15 cellular contexts compared by ENCODE assay signal in the genomic region with DNA sequence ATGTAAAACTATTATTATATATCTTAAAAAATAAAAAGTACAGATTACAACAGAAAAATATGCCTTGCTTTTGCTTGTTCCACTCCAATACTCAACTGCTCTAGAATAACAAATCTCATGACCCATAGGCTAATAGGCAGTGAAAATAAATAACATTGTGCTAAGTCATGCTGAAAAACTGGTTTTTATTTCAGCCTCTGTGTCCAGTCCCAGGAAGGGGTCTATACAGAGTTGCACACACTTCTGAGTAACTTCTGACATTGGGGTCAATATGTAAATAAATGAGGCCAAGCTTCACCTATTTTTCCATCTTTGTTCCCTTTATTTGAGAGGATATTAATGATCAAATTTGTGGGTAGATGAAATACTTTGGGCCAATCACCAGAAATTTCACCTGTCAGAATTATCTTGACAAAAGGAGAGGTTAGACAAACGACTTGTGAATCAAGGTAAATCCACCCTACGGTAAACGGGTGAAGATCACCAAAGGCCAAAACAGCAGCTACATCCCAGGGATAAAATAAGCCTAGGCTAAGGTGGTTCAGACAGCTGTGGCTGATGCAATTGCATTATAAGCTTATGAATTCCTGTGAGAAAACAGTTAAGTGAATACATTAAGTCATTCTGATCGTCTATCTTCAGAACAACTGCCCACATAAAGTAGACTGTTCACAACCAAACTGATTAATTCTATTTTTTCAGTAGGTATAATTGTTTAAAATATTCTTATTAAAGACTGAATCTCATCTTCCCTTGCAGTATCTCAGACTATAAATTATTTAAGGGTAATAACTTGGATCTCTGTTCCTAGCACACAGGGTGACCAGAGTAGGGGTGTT.
A peak's percentile ranks its signal among the peaks of the same experiment; 100 is the strongest.
DNase-seq lines count a peak whose midpoint lies in the region; ATAC-seq, FAIRE-seq and TF ChIP-seq lines count a peak whose summit lies in the region.
"Had no signal": no experiment of that assay in that cellular context is flagged by ENCODE, and none has a peak within 500 bp of the region (broad histone marks: within the 10 kb centered on the region; RNA-seq: fewer than 3 reads in every experiment).

No MANE protein-coding gene starts in this region.

- peaks cover 25 to 71% (median 57%) of the 10 kb centered on the region in 3 donors for H3K4me1 ChIP-seq in esophagus squamous epithelium

- H3K4me3 Mint-ChIP-seq in activated naive CD8-positive, alpha-beta T cell treated with anti-CD3 and anti-CD28 coated beads for 36 hours: no peak overlapping the region
- H3K4me3 Mint-ChIP-seq: activated CD8-positive, alpha-beta T cell treated with anti-CD3 and anti-CD28 coated beads for 36 hours; activated naive CD8-positive, alpha-beta T cell; CD14-positive monocyte had no signal

- no peak for TF ChIP-seq POLR2A in esophagus squamous epithelium (IDR thresholded peaks at IDR 0.05)

- 32 to 55% methylated on average over 4 of the region's 4 CpGs for WGBS in esophagus squamous epithelium, 2 donors

- peak overlapping the region; percentile 54 to 78 (median 68) for H3K27ac ChIP-seq in esophagus squamous epithelium

- no peak overlapping the region for H3K4me3 ChIP-seq in esophagus squamous epithelium

- TF ChIP-seq CTCF in esophagus squamous epithelium (IDR thresholded peaks at IDR 0.05): no peak

- ATAC-seq in GM18870 (IDR thresholded peaks at IDR 0.05; ENCODE audit: unreplicated experiment): no peak
- ATAC-seq: activated CD8-positive, alpha-beta T cell treated with anti-CD3 and anti-CD28 coated beads for 36 hours had no signal

- peaks cover 3% of the 10 kb centered on the region for H3K36me3 Mint-ChIP-seq in activated naive CD8-positive, alpha-beta T cell treated with anti-CD3 and anti-CD28 coated beads for 36 hours

- H3K27me3 ChIP-seq in esophagus squamous epithelium: no peaks in the 10 kb centered on the region

- H3K36me3 ChIP-seq in esophagus squamous epithelium: peaks cover 0 to 13% (median 0%) of the 10 kb centered on the region in 3 donors

- peak; percentile 30 for FAIRE-seq in RCC 7860 (lab: Jason Lieb, UNC)
- FAIRE-seq: endometrium had no signal

- no peaks in the 10 kb centered on the region for H3K27me3 Mint-ChIP-seq in activated naive CD8-positive, alpha-beta T cell treated with anti-CD3 and anti-CD28 coated beads for 36 hours
- H3K27me3 Mint-ChIP-seq: activated CD8-positive, alpha-beta T cell treated with anti-CD3 and anti-CD28 coated beads for 36 hours; activated naive CD8-positive, alpha-beta T cell had no signal

- H3K27ac Mint-ChIP-seq in activated naive CD8-positive, alpha-beta T cell treated with anti-CD3 and anti-CD28 coated beads for 36 hours: no peak overlapping the region
- H3K27ac Mint-ChIP-seq: activated CD8-positive, alpha-beta T cell treated with anti-CD3 and anti-CD28 coated beads for 36 hours; activated naive CD8-positive, alpha-beta T cell; CD14-positive monocyte had no signal

- peaks cover 2% of the 10 kb centered on the region for H3K9me3 Mint-ChIP-seq in activated naive CD8-positive, alpha-beta T cell treated with anti-CD3 and anti-CD28 coated beads for 36 hours
- H3K9me3 Mint-ChIP-seq: activated CD8-positive, alpha-beta T cell treated with anti-CD3 and anti-CD28 coated beads for 36 hours; CD14-positive monocyte had no signal

- intact Hi-C loops in esophagus squamous epithelium (cut with DNase I): no loop called here

- H3K9me3 ChIP-seq in esophagus squamous epithelium: no peaks in the 10 kb centered on the region

- peaks cover 36% of the 10 kb centered on the region for H3K4me1 Mint-ChIP-seq in activated naive CD8-positive, alpha-beta T cell treated with anti-CD3 and anti-CD28 coated beads for 36 hours

- peak; percentile 34 for DNase-seq in D341Med (ENCODE audit: low spot score)
- no peak for DNase-seq in RCC 7860 (ENCODE audit: low spot score)
- no peak for DNase-seq in esophagus squamous epithelium (lab: John Stamatoyannopoulos, UW)
- peak; percentile 89 for DNase-seq in renal cortical epithelial cell (ENCODE audit: low read depth)
- DNase-seq in activated naive CD8-positive, alpha-beta T cell treated with anti-CD3 and anti-CD28 coated beads for 36 hours: no peak
- DNase-seq in NCI-H2196 (lab: John Stamatoyannopoulos, UW; ENCODE audit: unreplicated experiment): no peak
- DNase-seq in SKM-1 (lab: John Stamatoyannopoulos, UW; ENCODE audit: unreplicated experiment): no peak
- DNase-seq: activated CD8-positive, alpha-beta T cell treated with anti-CD3 and anti-CD28 coated beads for 36 hours; MV-4-11; NCI-H69; stimulated activated CD4-positive, alpha-beta T cell treated with anti-CD3 and anti-CD28 coated beads, Interleukin-2, amount 100 ng/mL, for 48 hours had no signal

Comparison
In these comparisons a context has a peak if more than half of its experiments do, and no peak if none do; other contexts are left out.
1. DNase-seq: peak in D341Med (single experiment) and renal cortical epithelial cell (single experiment); none in RCC 7860 (single experiment), esophagus squamous epithelium (single experiment), activated naive CD8-positive, alpha-beta T cell treated with anti-CD3 and anti-CD28 coated beads for 36 hours (single experiment), NCI-H2196 (single experiment) and SKM-1 (single experiment).